8 cellular contexts compared by ENCODE assay signal in the genomic region with DNA sequence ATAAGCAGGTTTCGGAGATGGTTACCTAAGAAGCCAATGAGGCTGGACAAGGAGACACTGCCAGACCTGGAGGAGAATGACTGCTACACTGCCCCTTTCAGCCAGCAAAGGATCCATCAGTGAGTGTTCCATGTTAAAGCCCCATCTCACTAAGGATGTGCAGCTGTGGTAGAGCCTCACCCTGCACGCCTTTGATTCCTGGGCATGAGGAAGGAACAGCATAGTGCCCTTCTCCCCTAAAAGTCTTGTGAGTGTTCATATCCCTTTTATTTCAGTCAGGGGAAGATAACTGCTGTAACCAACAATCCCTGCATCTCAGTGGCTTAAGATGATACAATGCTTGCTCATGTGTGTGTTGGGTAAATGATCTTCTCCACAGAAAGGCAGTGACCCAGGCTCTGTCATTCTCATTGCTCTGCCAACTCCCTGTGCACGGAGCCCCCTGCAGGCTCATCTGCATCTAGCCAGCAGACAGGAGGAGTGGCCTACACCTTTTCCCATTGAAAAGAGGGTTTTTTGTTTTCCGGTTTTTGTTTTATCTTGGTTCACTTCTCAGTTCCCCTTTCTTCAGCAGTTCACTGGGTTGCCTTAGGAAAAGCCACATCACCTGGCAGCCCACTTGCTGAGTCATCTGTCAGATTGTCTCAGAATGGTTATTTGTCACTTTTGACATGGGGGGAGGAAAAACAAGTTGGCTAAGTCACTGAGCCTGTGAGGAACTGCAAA.
DNase-seq lines count a peak whose midpoint lies in the region; ATAC-seq, FAIRE-seq and TF ChIP-seq lines count a peak whose summit lies in the region.

No MANE protein-coding gene starts in this region.

- 40 to 42% (median 42%) methylated on average over 4 of the region's 4 CpGs for WGBS in small intestine, 3 donors

- H3K4me3 ChIP-seq in OCI-LY7 (ENCODE audit: low read depth, low read length, poor library complexity, severe bottlenecking) (no peak overlapping the region), small intestine (ENCODE audit: low read depth in 1 of 2, low read length in 2 of 2) (no peak overlapping the region)

- H3K9me3 ChIP-seq in OCI-LY7 (ENCODE audit: low read length) (no peaks in the 10 kb centered on the region), small intestine (ENCODE audit: control insufficient read depth, low read depth) (no peaks in the 10 kb centered on the region)

- no TSS peak for BruUV-seq in OCI-LY7 (replicated peaks; lab: Mats Ljungman, UMichigan)

- H3K36me3 ChIP-seq in OCI-LY7 (ENCODE audit: insufficient read depth, low read length) (no peaks in the 10 kb centered on the region), small intestine (ENCODE audit: control insufficient read depth in 2 of 2, insufficient read depth in 2 of 2, low read length in 2 of 2) (no peaks in the 10 kb centered on the region)

- H3K36me3 Mint-ChIP-seq in endothelial cell (ENCODE audit: low read depth, unreplicated experiment): no peaks in the 10 kb centered on the region
- no peaks in the 10 kb centered on the region for H3K36me3 Mint-ChIP-seq in effector memory CD8-positive, alpha-beta T cell (ENCODE audit: insufficient read depth)

- no peak overlapping the region for H2AFZ ChIP-seq in OCI-LY7 (ENCODE audit: low read length)

- H3K27me3 ChIP-seq in small intestine (ENCODE audit: control insufficient read depth in 2 of 2, insufficient read depth in 2 of 2, low read length in 2 of 2): no peaks in the 10 kb centered on the region

- H3K4me1 ChIP-seq in OCI-LY7 (ENCODE audit: insufficient read depth, low read length, poor library complexity, severe bottlenecking) (peaks cover 13% of the 10 kb centered on the region), small intestine (ENCODE audit: control insufficient read depth in 2 of 2, insufficient read depth in 1 of 2, low read depth in 1 of 2, low read length in 1 of 2) (no peaks in the 10 kb centered on the region)

- DNase-seq in GF-D8 (lab: John Stamatoyannopoulos, UW) (peak; percentile 75), OCI-LY7 (ENCODE audit: low spot score) (peak; percentile 79), endothelial cell (ENCODE audit: low spot score) (peak; percentile 51), small intestine (peak; percentile 25), NCI-H2029 (lab: John Stamatoyannopoulos, UW) (no peak)
- DNase-seq in effector memory CD8-positive, alpha-beta T cell: no peak

- intact Hi-C loops in OCI-LY7 (cut with micrococcal nuclease; ENCODE audit: unreplicated experiment): no loop called here

- H3K27ac ChIP-seq in OCI-LY7 (ENCODE audit: low read depth, low read length, poor library complexity, severe bottlenecking) (no peak overlapping the region), small intestine (ENCODE audit: low read depth in 1 of 2, low read length in 1 of 2) (no peak overlapping the region)

- CTCF ChIA-PET in OCI-LY7 (lab: Charles Lee; ENCODE audit: unreplicated experiment): no interaction called here

- peaks cover 15% of the 10 kb centered on the region for H3K4me1 Mint-ChIP-seq in endothelial cell (ENCODE audit: unreplicated experiment)
- H3K4me1 Mint-ChIP-seq in effector memory CD8-positive, alpha-beta T cell (ENCODE audit: low read depth in 2 of 2): no peaks in the 10 kb centered on the region

- no peak for FAIRE-seq in small intestine (lab: Jason Lieb, UNC)

- H3K4me2 ChIP-seq in OCI-LY7 (ENCODE audit: low read length): peak overlapping the region; percentile 59

- ATAC-seq in GM19372 (IDR thresholded peaks at IDR 0.05; ENCODE audit: low read depth, unreplicated experiment): peak; percentile 90
- ATAC-seq in HG03135 (IDR thresholded peaks at IDR 0.05; ENCODE audit: unreplicated experiment): peak; percentile 95
- no peak for ATAC-seq in effector memory CD8-positive, alpha-beta T cell (replicated peaks)

- no peak overlapping the region for H3K4me3 Mint-ChIP-seq in endothelial cell (ENCODE audit: unreplicated experiment)
- no peak overlapping the region for H3K4me3 Mint-ChIP-seq in effector memory CD8-positive, alpha-beta T cell

- H3K27ac Mint-ChIP-seq in endothelial cell (ENCODE audit: unreplicated experiment): peak overlapping the region; percentile 27
- H3K27ac Mint-ChIP-seq in effector memory CD8-positive, alpha-beta T cell: no peak overlapping the region

- H3K9me2 ChIP-seq in OCI-LY7 (ENCODE audit: insufficient read depth, low read length): no peaks in the 10 kb centered on the region

- no peaks in the 10 kb centered on the region for H4K20me1 ChIP-seq in OCI-LY7 (ENCODE audit: insufficient read depth, low read length)

- TF ChIP-seq CTCF in OCI-LY7 (conservative IDR thresholded peaks at IDR 0.05; ENCODE audit: low read length): peak; percentile 76
- TF ChIP-seq CTCF in endothelial cell (IDR thresholded peaks at IDR 0.05; ENCODE audit: unreplicated experiment): peak; percentile 21

- POLR2A ChIA-PET in OCI-LY7 (lab: Charles Lee): no interaction called here

- H3K79me2 ChIP-seq in OCI-LY7 (ENCODE audit: insufficient read depth, low read depth, low read length): no peaks in the 10 kb centered on the region

- no peaks in the 10 kb centered on the region for H3K27me3 Mint-ChIP-seq in endothelial cell (ENCODE audit: unreplicated experiment)
- no peaks in the 10 kb centered on the region for H3K27me3 Mint-ChIP-seq in effector memory CD8-positive, alpha-beta T cell

- no peaks in the 10 kb centered on the region for H3K9me3 Mint-ChIP-seq in endothelial cell (ENCODE audit: unreplicated experiment)
- peaks cover 6 to 7% of the 10 kb centered on the region in 2 donors for H3K9me3 Mint-ChIP-seq in effector memory CD8-positive, alpha-beta T cell

Comparison
In these comparisons a context has a peak if more than half of its experiments do, and no peak if none do; other contexts are left out.
1. DNase-seq: peak in GF-D8 (single experiment), OCI-LY7 (single experiment), endothelial cell (single experiment) and small intestine (single experiment); none in NCI-H2029 (single experiment) and effector memory CD8-positive, alpha-beta T cell (0 of 3).